ENCODE assay signal across 1 cellular context in the genomic region with DNA sequence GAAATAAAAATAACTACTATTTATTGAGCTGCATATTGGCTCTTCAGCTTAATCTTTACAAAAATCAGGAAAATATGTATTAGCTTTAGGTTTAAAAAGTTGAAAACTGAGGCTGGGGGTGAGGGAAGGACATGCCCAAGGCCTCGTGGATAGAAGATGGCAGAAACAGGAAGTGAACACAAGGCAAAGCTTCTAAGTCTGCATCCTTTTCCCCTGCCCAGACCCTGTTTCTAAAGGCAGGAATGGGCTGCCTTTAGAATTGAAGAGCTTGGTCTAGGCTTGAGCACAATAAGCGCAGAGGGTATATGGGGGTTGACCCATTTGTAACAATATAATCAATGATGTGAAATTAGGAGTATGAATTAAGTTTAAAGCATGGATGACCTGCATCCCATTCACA.
TF ChIP-seq lines count a peak whose summit lies in the region.

No MANE protein-coding gene starts in this region.

TF ChIP-seq in K562, 482 proteins besides CTCF, POLR2A, EP300 and RAD21 (continued from another document):
- TF ChIP-seq, protein P1, sequence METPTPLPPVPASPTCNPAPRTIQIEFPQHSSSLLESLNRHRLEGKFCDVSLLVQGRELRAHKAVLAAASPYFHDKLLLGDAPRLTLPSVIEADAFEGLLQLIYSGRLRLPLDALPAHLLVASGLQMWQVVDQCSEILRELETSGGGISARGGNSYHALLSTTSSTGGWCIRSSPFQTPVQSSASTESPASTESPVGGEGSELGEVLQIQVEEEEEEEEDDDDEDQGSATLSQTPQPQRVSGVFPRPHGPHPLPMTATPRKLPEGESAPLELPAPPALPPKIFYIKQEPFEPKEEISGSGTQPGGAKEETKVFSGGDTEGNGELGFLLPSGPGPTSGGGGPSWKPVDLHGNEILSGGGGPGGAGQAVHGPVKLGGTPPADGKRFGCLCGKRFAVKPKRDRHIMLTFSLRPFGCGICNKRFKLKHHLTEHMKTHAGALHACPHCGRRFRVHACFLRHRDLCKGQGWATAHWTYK (CRISPR knock-in tag; IDR thresholded peaks at IDR 0.05), result no peak
